18 cellular contexts compared by ENCODE assay signal in genomic region chr2:70471129-70471528, GRCh38.
DNase-seq lines count a peak whose midpoint lies in the region; ATAC-seq, FAIRE-seq and TF ChIP-seq lines count a peak whose summit lies in the region.
"Had no signal": no experiment of that assay in that cellular context is flagged by ENCODE, and none has a peak within 500 bp of the region (broad histone marks: within the 10 kb centered on the region; RNA-seq: fewer than 3 reads in every experiment).

No MANE protein-coding gene starts in this region.

- 0 out of 2 replicates have a peak, but pooled peaks cover 4% of the 10 kb centered on the region for H4K20me1 ChIP-seq in PC-9 (ENCODE audit: insufficient read depth)

- H3K4me1 ChIP-seq in PC-9 (replicated peaks; ENCODE audit: insufficient read depth) (peaks cover 17% of the 10 kb centered on the region), right cardiac atrium (ENCODE audit: control insufficient read depth, insufficient read depth, low read length) (peaks cover 4% of the 10 kb centered on the region), gastrocnemius medialis (no peaks in the 10 kb centered on the region)
- H3K4me1 ChIP-seq: BE2C had no signal

- intact Hi-C loops in PC-9 (cut with micrococcal nuclease; ENCODE audit: unreplicated experiment): no loop called here
- intact Hi-C loops in right cardiac atrium (cut with DNase I): no loop called here
- intact Hi-C loops in gastrocnemius medialis (cut with DNase I; ENCODE audit: low total_unique reads): no loop called here

- peak; percentile 78 for FAIRE-seq in H54 (lab: Jason Lieb, UNC)
- FAIRE-seq: endometrium, GM12891 had no signal

- H3K79me2 ChIP-seq in PC-9 (ENCODE audit: low read depth): 0 out of 2 replicates have a peak, but pooled peaks cover 16% of the 10 kb centered on the region
- H3K79me2 ChIP-seq: parathyroid adenoma had no signal

- no peak overlapping the region for H3K27ac ChIP-seq in PC-9
- H3K27ac ChIP-seq in right cardiac atrium (ENCODE audit: low read length): no peak overlapping the region
- H3K27ac ChIP-seq in gastrocnemius medialis: no peak overlapping the region
- H3K27ac ChIP-seq: KMS-11, parathyroid adenoma had no signal

- ATAC-seq in right cardiac atrium (peak; percentile 82), gastrocnemius medialis (no peak)

- 72% methylated on average over 7 of the region's 7 CpGs for WGBS in right cardiac atrium

- no peak overlapping the region for H2AFZ ChIP-seq in PC-9
- H2AFZ ChIP-seq: parathyroid adenoma had no signal

- H3K4me3 ChIP-seq in PC-9: no peak overlapping the region
- no peak overlapping the region for H3K4me3 ChIP-seq in right cardiac atrium (ENCODE audit: low read length)
- H3K4me3 ChIP-seq in gastrocnemius medialis: no peak overlapping the region

- TF ChIP-seq POLR2A in H54 (IDR thresholded peaks at IDR 0.05; ENCODE audit: low read depth, low read length) (no peak), gastrocnemius medialis (IDR thresholded peaks at IDR 0.05) (no peak)

- in situ Hi-C loops in gastrocnemius medialis (cut with MboI; ENCODE audit: low sequenced_read_pairs in 4 of 4): no loop called here

- no peaks in the 10 kb centered on the region for H3K27me3 ChIP-seq in PC-9 (ENCODE audit: insufficient read depth, low read depth)
- no peaks in the 10 kb centered on the region for H3K27me3 ChIP-seq in right cardiac atrium (ENCODE audit: control insufficient read depth, insufficient read depth)
- no peaks in the 10 kb centered on the region for H3K27me3 ChIP-seq in gastrocnemius medialis
- H3K27me3 ChIP-seq: BE2C had no signal

- DNase-seq in H54 (ENCODE audit: insufficient read length, low spot score): peak; percentile 51
- DNase-seq in PC-9: peak; percentile 38 to 39
- DNase-seq in right cardiac atrium: no peak
- peak; percentile 44 for DNase-seq in pons (ENCODE audit: low spot score)
- no peak for DNase-seq in stimulated activated CD4-positive, alpha-beta T cell treated with anti-CD3 and anti-CD28 coated beads, Interleukin-1b, Interleukin-23, amount 100 ng/mL, for 48 hours
- DNase-seq in gastrocnemius medialis: no peak
- no peak for DNase-seq in NCI-H226
- DNase-seq: activated CD4-positive, alpha-beta T cell treated with anti-CD3 and anti-CD28 coated beads, Interleukin-2, amount 50 U/mL, for 4 hours; activated naive CD4-positive, alpha-beta T cell treated with anti-CD3 and anti-CD28 coated beads for 36 hours; BE2C; DMS 273 treated with DMSO at 0.1 percent for 48 hours; HFFc6; NCI-H1092 treated with DMSO at 0.1 percent for 48 hours; SW 1271 had no signal

- no peaks in the 10 kb centered on the region for H3K9me2 ChIP-seq in PC-9 (ENCODE audit: insufficient read depth)

- no peak for TF ChIP-seq CTCF in PC-9 (conservative IDR thresholded peaks at IDR 0.05)
- TF ChIP-seq CTCF in gastrocnemius medialis (IDR thresholded peaks at IDR 0.05 in 4 of 5, conservative IDR thresholded peaks at IDR 0.05 in 1 of 5): no peak

- CTCF ChIA-PET in PC-9 (lab: Charles Lee): no interaction called here

- POLR2A ChIA-PET in PC-9 (lab: Charles Lee; ENCODE audit: unreplicated experiment): no interaction called here

- H3K36me3 ChIP-seq in PC-9 (ENCODE audit: low read depth): no peaks in the 10 kb centered on the region
- no peaks in the 10 kb centered on the region for H3K36me3 ChIP-seq in gastrocnemius medialis
- H3K36me3 ChIP-seq: BE2C had no signal

- H3K9me3 ChIP-seq in PC-9 (ENCODE audit: insufficient read depth, low read depth): no peaks in the 10 kb centered on the region
- H3K9me3 ChIP-seq in right cardiac atrium (ENCODE audit: control insufficient read depth, low read length): no peaks in the 10 kb centered on the region
- no peaks in the 10 kb centered on the region for H3K9me3 ChIP-seq in gastrocnemius medialis
- H3K9me3 ChIP-seq: BE2C had no signal

- BruUV-seq in PC-9 (replicated peaks; lab: Mats Ljungman, UMichigan): no TSS peak

- H3K4me2 ChIP-seq in PC-9: no peak overlapping the region
- H3K4me2 ChIP-seq: KMS-11 had no signal

- H3F3A ChIP-seq in PC-9 (ENCODE audit: insufficient read depth, low read depth): no peaks in the 10 kb centered on the region; the same call in 1 of the 2 replicates

Comparison
In these comparisons a context has a peak if more than half of its experiments do, and no peak if none do; other contexts are left out.
1. DNase-seq: peak in H54 (single experiment), PC-9 (2 of 2) and pons (single experiment); none in right cardiac atrium (0 of 3), stimulated activated CD4-positive, alpha-beta T cell treated with anti-CD3 and anti-CD28 coated beads, Interleukin-1b, Interleukin-23, amount 100 ng/mL, for 48 hours (single experiment), gastrocnemius medialis (0 of 2) and NCI-H226 (single experiment).
2. ATAC-seq: peak in right cardiac atrium (2 of 2); none in gastrocnemius medialis (0 of 2).